Comparison of ENCODE assay signal across 32 cellular contexts in the genomic region with DNA sequence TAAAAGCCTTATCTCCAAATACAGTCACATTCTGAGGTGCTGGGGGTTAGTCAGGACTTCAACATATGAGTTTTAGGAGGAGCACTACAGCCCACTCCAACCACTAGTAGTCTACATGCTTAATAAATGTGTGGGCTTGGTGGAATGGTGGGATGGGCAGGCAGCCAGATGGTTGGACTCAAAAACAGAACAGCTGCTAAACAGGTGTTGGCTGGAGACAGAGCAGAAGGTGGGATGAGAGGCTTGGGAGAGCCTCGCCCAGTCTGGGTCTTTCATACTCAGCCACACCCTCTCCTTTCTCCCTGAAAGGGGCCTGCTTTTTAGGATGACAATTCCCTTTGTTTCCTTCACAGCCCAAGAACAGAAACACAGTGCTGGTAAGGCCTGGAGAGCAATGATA.
A peak's percentile ranks its signal among the peaks of the same experiment; 100 is the strongest.
DNase-seq lines count a peak whose midpoint lies in the region; ATAC-seq, FAIRE-seq and TF ChIP-seq lines count a peak whose summit lies in the region.
"Had no signal": no experiment of that assay in that cellular context is flagged by ENCODE, and none has a peak within 500 bp of the region (broad histone marks: within the 10 kb centered on the region; RNA-seq: fewer than 3 reads in every experiment).

No MANE protein-coding gene starts in this region.

- H3K4me3 ChIP-seq in esophagus muscularis mucosa, result no peak overlapping the region
- H3K4me3 ChIP-seq: cardiac muscle cell, colonic mucosa, heart left ventricle, ovary, smooth muscle cell, transverse colon had no signal

- FAIRE-seq in urothelium cell line (lab: Jason Lieb, UNC), result peak; percentile 48
- FAIRE-seq: GM18507, kidney had no signal

- intact Hi-C loops in esophagus muscularis mucosa (cut with DNase I), result no loop called here

- WGBS in esophagus muscularis mucosa, result 82% methylated on average over 1 of the region's 1 CpG

- H3K27ac ChIP-seq in esophagus muscularis mucosa (replicated peaks in 1 of 4), result no peak overlapping the region
- H3K27ac ChIP-seq: C4-2B, cardiac muscle cell, colonic mucosa, heart left ventricle, ovary, transverse colon had no signal

- no peaks in the 10 kb centered on the region for H3K27me3 ChIP-seq in esophagus muscularis mucosa
- H3K27me3 ChIP-seq: cardiac muscle cell, colonic mucosa, ovary, transverse colon had no signal

- H3K36me3 ChIP-seq in esophagus muscularis mucosa, result no peaks in the 10 kb centered on the region
- H3K36me3 ChIP-seq: cardiac muscle cell, colonic mucosa, heart left ventricle, ovary, transverse colon had no signal

- no peaks in the 10 kb centered on the region for H3K9me3 ChIP-seq in esophagus muscularis mucosa
- H3K9me3 ChIP-seq: colonic mucosa, heart left ventricle, ovary, SK-N-SH, transverse colon had no signal

- no peak for ATAC-seq in GM21515 (IDR thresholded peaks at IDR 0.05; ENCODE audit: unreplicated experiment)
- no peak for ATAC-seq in HG02759 (IDR thresholded peaks at IDR 0.05; ENCODE audit: unreplicated experiment)
- ATAC-seq: activated CD8-positive, alpha-beta T cell treated with anti-CD3 and anti-CD28 coated beads, Interleukin-2, amount 10 ng/mL, durations not matched to agents 7 days and 5 days; natural killer cell treated with Interleukin-12 subunit alpha and Interleukin-12 subunit beta and Interleukin-15 and Interleukin-18, amount 100 ng/mL, for 72 hours had no signal

- H3K4me1 ChIP-seq in esophagus muscularis mucosa, result peaks cover 0 to 12% (median 11%) of the 10 kb centered on the region in 4 donors
- H3K4me1 ChIP-seq: colonic mucosa, heart left ventricle, transverse colon had no signal

- no peak for TF ChIP-seq POLR2A in esophagus muscularis mucosa (IDR thresholded peaks at IDR 0.05; ENCODE audit: low read depth)

- no peak for TF ChIP-seq CTCF in esophagus muscularis mucosa (IDR thresholded peaks at IDR 0.05)

- TF ChIP-seq EP300 in esophagus muscularis mucosa (IDR thresholded peaks at IDR 0.05), result no peak

- DNase-seq in NCI-H1694 (lab: John Stamatoyannopoulos, UW) (peak; percentile 14), NCI-H345 treated with DMSO at 0.1 percent for 48 hours (lab: John Stamatoyannopoulos, UW; ENCODE audit: unreplicated experiment) (peak; percentile 48), esophagus muscularis mucosa (ENCODE audit: extremely low spot score) (peak; percentile 55), urothelium cell line (ENCODE audit: low spot score) (peak; percentile 46), NCI-H2081 treated with DMSO at 0.1 percent for 48 hours (lab: John Stamatoyannopoulos, UW) (no peak)
- DNase-seq: activated CD4-positive, CD25-positive, alpha-beta regulatory T cell treated with anti-CD3 and anti-CD28 coated beads, Interleukin-2, amount 50 U/mL, for 72 hours; activated CD8-positive, alpha-beta T cell treated with anti-CD3 and anti-CD28 coated beads, Interleukin-2, amount 10 ng/mL, durations not matched to agents 7 days and 5 days; activated effector memory CD4-positive, alpha-beta T cell treated with Interleukin-2 at 50 U/mL for 16 hours; activated T-cell treated with anti-CD3 and anti-CD28 coated beads for 4 hours; anterior cingulate cortex; Calu3; colonic mucosa; effector memory CD4-positive, alpha-beta T cell; erythroblast; foreskin fibroblast; heart left ventricle; HFFc6; Kasumi-1; kidney; NCI-H1930; NCI-H526 treated with DMSO at 0.1 percent for 48 hours; ovary; SK-N-SH; stimulated activated CD4-positive, alpha-beta T cell treated with anti-CD3 and anti-CD28 coated beads, Interleukin-1b, Interleukin-23, amount 100 ng/mL, for 48 hours; transverse colon had no signal
